In genomic region chr2:6864938-6865345, GRCh38 we compare ENCODE assay signal across 8 cellular contexts. TPM values are rescaled to one million over a fixed set of nuclear protein-coding genes. Genes with fewer than 3 reads are reported as not detected.
DNase-seq lines count a peak whose midpoint lies in the region; ATAC-seq, FAIRE-seq and TF ChIP-seq lines count a peak whose summit lies in the region.

No MANE protein-coding gene starts in this region.

- H3K4me3 ChIP-seq in HEK293 (ENCODE audit: low read depth, low read length), result peak overlapping the region; percentile 62
- H3K4me3 ChIP-seq in SJSA1, result peak overlapping the region; percentile 51
- H3K4me3 ChIP-seq in duodenal mucosa (ENCODE audit: low read depth in 1 of 2, low read length in 2 of 2), result peak overlapping the region; percentile 87 to 92

- H3K27me3 Mint-ChIP-seq in nephron (ENCODE audit: low read depth), result peaks cover 21% of the 10 kb centered on the region

- peak overlapping the region; percentile 24 to 44 for H3K9ac ChIP-seq in duodenal mucosa (ENCODE audit: low read depth in 1 of 2, low read length in 2 of 2)

- ATAC-seq in omental fat pad (ENCODE audit: low FRiP score), result no peak

- H3K36me3 ChIP-seq in HEK293 (ENCODE audit: control insufficient read depth in 2 of 2, insufficient read depth in 1 of 2, low read length in 2 of 2), result peaks cover 0 to 5% of the 10 kb centered on the region in 2 experiments; a peak in 1 of 3 replicates
- H3K36me3 ChIP-seq in SJSA1, result no peaks in the 10 kb centered on the region
- H3K36me3 ChIP-seq in duodenal mucosa (ENCODE audit: control insufficient read depth in 1 of 2, insufficient read depth in 2 of 2, low read length in 2 of 2), result peaks cover 11 to 12% of the 10 kb centered on the region in 2 donors

- H3K4me3 Mint-ChIP-seq in nephron, result peak overlapping the region; percentile 67 to 83 (median 68)

- DNase-seq in GM12891 (ENCODE audit: insufficient read length, low spot score), result no peak
- peak in 1 of 2 experiments; percentile 6 for DNase-seq in SJSA1 (ENCODE audit: low read depth in 1 of 2, low spot score in 2 of 2)
- no peak for DNase-seq in omental fat pad (ENCODE audit: low spot score)
- DNase-seq in NCI-H1092 treated with DMSO at 0.1 percent for 48 hours (lab: John Stamatoyannopoulos, UW), result no peak
- DNase-seq in cerebellar nuclear complex (lab: John Stamatoyannopoulos, UW), result no peak

- TF ChIP-seq POLR2A in GM12891 (IDR thresholded peaks at IDR 0.05; ENCODE audit: low read depth, low read length), result no peak

- H3K27ac ChIP-seq in HEK293 (ENCODE audit: extremely low read depth, low read depth, low read length) (peak overlapping the region; percentile 25; the same call in 1 of the 2 replicates), SJSA1 (no peak overlapping the region), duodenal mucosa (ENCODE audit: low read depth, low read length) (no peak overlapping the region)

- H3K9me3 ChIP-seq in HEK293 (ENCODE audit: control insufficient read depth, insufficient read depth, low read depth, low read length) (no peaks in the 10 kb centered on the region), SJSA1 (replicated peaks) (no peaks in the 10 kb centered on the region), duodenal mucosa (ENCODE audit: control insufficient read depth in 1 of 2, low read length in 2 of 2) (peaks cover 6 to 7% of the 10 kb centered on the region in 2 donors)

- peaks cover 18% of the 10 kb centered on the region for H3K9me3 Mint-ChIP-seq in nephron

- peak overlapping the region in 1 of 3 experiments; percentile 19 for H3K27ac Mint-ChIP-seq in nephron

- peaks cover 9% of the 10 kb centered on the region for H3K27me3 ChIP-seq in SJSA1 (replicated peaks)
- H3K27me3 ChIP-seq in duodenal mucosa (ENCODE audit: control insufficient read depth in 1 of 2, insufficient read depth in 2 of 2, low read length in 2 of 2), result no peaks in the 10 kb centered on the region

- POLR2A ChIA-PET in HEK293 (lab: Yijun Ruan, JAX), result interaction anchor here (1.4 kb wide), 1 partner anchor 14 kb away, joined by 3 read pairs; no protein-coding TSS in a partner anchor

- peaks cover 19% of the 10 kb centered on the region for H3K36me3 Mint-ChIP-seq in nephron (ENCODE audit: low read depth)

- H3K4me1 Mint-ChIP-seq in nephron, result peaks cover 19% of the 10 kb centered on the region

- TF ChIP-seq CTCF in HEK293 (tag by site-specific recombination; IDR thresholded peaks at IDR 0.05) (no peak), nephron (IDR thresholded peaks at IDR 0.05; ENCODE audit: unreplicated experiment in 3 of 3) (no peak), omental fat pad (IDR thresholded peaks at IDR 0.05) (no peak)

- CTCF ChIA-PET in HEK293 (lab: Yijun Ruan, JAX), result interaction anchor here (0.6 to 1.2 kb wide), 3 partner anchors 39 to 221 kb away, joined by 3 to 4 read pairs (median 3); no protein-coding TSS in a partner anchor

- H3K4me1 ChIP-seq in HEK293 (ENCODE audit: control insufficient read depth, insufficient read depth, low read length) (no peaks in the 10 kb centered on the region), SJSA1 (replicated peaks) (peaks cover 13% of the 10 kb centered on the region), duodenal mucosa (ENCODE audit: control insufficient read depth in 1 of 2, insufficient read depth in 2 of 2, low read length in 2 of 2) (peaks cover 5 to 6% of the 10 kb centered on the region in 2 donors)

- peak; percentile 16 for FAIRE-seq in GM12891 (lab: Jason Lieb, UNC)

TF ChIP-seq in GM12891, 5 proteins besides CTCF, POLR2A, EP300 and RAD21:
- TF ChIP-seq TAF1 (IDR thresholded peaks at IDR 0.05; ENCODE audit: low read depth, low read length) (no peak), PAX5 (IDR thresholded peaks at IDR 0.05; ENCODE audit: insufficient read depth, low read length, severe bottlenecking) (no peak), SPI1 (IDR thresholded peaks at IDR 0.05; ENCODE audit: low read depth, low read length) (no peak), POLR2AphosphoS5 (IDR thresholded peaks at IDR 0.05; ENCODE audit: low read depth, low read length) (no peak), POU2F2 (IDR thresholded peaks at IDR 0.05; ENCODE audit: low read depth, low read length) (no peak)

TF ChIP-seq in HEK293, 187 proteins besides CTCF, POLR2A, EP300 and RAD21:
- TF ChIP-seq ZSCAN30 (tag by site-specific recombination; IDR thresholded peaks at IDR 0.05), result no peak
- no peak for TF ChIP-seq ZFP41 (tag by site-specific recombination; IDR thresholded peaks at IDR 0.05; ENCODE audit: borderline replicate concordance)
- TF ChIP-seq ZNF211 (tag by site-specific recombination; IDR thresholded peaks at IDR 0.05; ENCODE audit: low read depth), result no peak
- TF ChIP-seq ZNF776 (tag by site-specific recombination; IDR thresholded peaks at IDR 0.05; ENCODE audit: borderline replicate concordance), result no peak

RNA-seq across cellular contexts. Expression of gene CMPK2, which starts 0.8 kb away (rescaled TPM):
- 3.6 TPM for polyA plus RNA-seq in GM12891 (2012; ENCODE audit: low read depth, missing spikeins)
- total RNA-seq in SJSA1 (2014; rRNA removed; shearing (Covaris generic)), result 0.55 and 3.1 TPM in 2 replicates
- 10 to 100 TPM in 1 of 4 donors, 1 to 10 TPM in 3; 2.9 to 31.1 (median 5.9) TPM for total RNA-seq in omental fat pad

RNA-seq across cellular contexts. Expression of gene RSAD2, which starts 12.6 kb away (rescaled TPM):
- 1.8 TPM for polyA plus RNA-seq in GM12891 (2012; ENCODE audit: low read depth, missing spikeins)
- not detected in 2 replicates for total RNA-seq in SJSA1 (2014; rRNA removed; shearing (Covaris generic))
- 10 to 100 TPM in 1 of 4 donors, 1 to 10 TPM in 2, under 1 TPM in 1; 0.56 to 25.1 (median 3.9) TPM for total RNA-seq in omental fat pad

RNA-seq across cellular contexts. Expression of gene RNF144A, which starts 52.3 kb away (rescaled TPM):
- polyA plus RNA-seq in GM12891 (2012; ENCODE audit: low read depth, missing spikeins), result 4.7 TPM
- 5.3 and 7.3 TPM in 2 replicates for total RNA-seq in SJSA1 (2014; rRNA removed; shearing (Covaris generic))
- 10 to 100 TPM; 12.6 to 39.9 (median 16.3) TPM for total RNA-seq in omental fat pad
